Comparison of ENCODE assay signal across 28 cellular contexts in the genomic region with DNA sequence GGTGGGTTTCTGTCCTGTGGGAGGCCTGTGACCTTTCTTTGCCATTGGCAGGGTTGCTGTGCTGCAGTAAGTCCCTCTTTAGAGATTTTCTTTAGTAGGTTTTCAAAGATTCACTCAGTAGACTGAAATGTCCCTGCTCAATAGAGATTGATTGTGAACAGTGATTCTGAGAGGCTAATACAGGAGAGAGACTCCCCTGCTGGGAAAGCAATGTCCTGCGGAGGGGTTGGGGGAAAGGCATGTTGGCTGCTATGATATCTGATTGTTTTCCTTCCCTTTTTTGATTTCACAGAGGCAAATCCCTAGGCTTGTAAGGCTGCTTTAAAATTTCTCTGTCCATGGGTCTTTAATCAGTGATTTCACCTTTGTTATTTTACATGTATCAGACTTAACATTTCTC.
"Had no signal": no experiment of that assay in that cellular context is flagged by ENCODE, and none has a peak within 500 bp of the region (broad histone marks: within the 10 kb centered on the region; RNA-seq: fewer than 3 reads in every experiment).

No MANE protein-coding gene starts in this region.

- H3K27me3 ChIP-seq: colonic mucosa, gastrocnemius medialis, sigmoid colon, stomach, tibial nerve had no signal

- H3K36me3 Mint-ChIP-seq: immature natural killer cell; naive thymus-derived CD4-positive, alpha-beta T cell; stimulated activated naive B cell treated with anti-CD40 and anti-IgM and Interleukin-4, amounts not matched to agents 10 μg/mL and 1 μg/mL and 100 μg/mL, for 72 hours had no signal

- H3K4me1 ChIP-seq: colonic mucosa, gastrocnemius medialis, psoas muscle, stomach, tibial nerve had no signal

- H3K27ac Mint-ChIP-seq: activated B cell treated with CpG ODN at 0.5 μM for 24 hours; activated CD8-positive, alpha-beta T cell treated with anti-CD3 and anti-CD28 coated beads for 36 hours; activated T-helper 17 cell treated with anti-CD3 and anti-CD28 coated beads, Interleukin-2, amount 50 U/mL, for 72 hours; immature natural killer cell; naive thymus-derived CD4-positive, alpha-beta T cell; stimulated activated naive B cell treated with anti-CD40 and anti-IgM and Interleukin-4, amounts not matched to agents 10 μg/mL and 1 μg/mL and 100 μg/mL, for 72 hours; T-helper 17 cell had no signal

- H3K9me3 ChIP-seq: colonic mucosa, gastrocnemius medialis, psoas muscle, sigmoid colon, stomach, tibial nerve had no signal

- H3K4me3 Mint-ChIP-seq: activated B cell treated with CpG ODN at 0.5 μM for 24 hours; activated CD8-positive, alpha-beta T cell treated with anti-CD3 and anti-CD28 coated beads for 36 hours; activated T-cell treated with anti-CD3 and anti-CD28 coated beads, Interleukin-2, amount 50 U/mL, for 4 hours; activated T-helper 17 cell treated with anti-CD3 and anti-CD28 coated beads, Interleukin-2, amount 50 U/mL, for 72 hours; central memory CD8-positive, alpha-beta T cell; immature natural killer cell; naive thymus-derived CD4-positive, alpha-beta T cell; neural crest cell; stimulated activated naive B cell treated with anti-CD40 and anti-IgM and Interleukin-4, amounts not matched to agents 10 μg/mL and 1 μg/mL and 100 μg/mL, for 72 hours; T-helper 17 cell had no signal

- H3K9me3 Mint-ChIP-seq: activated B cell treated with CpG ODN at 0.5 μM for 24 hours had no signal

- H3K36me3 ChIP-seq: colonic mucosa, gastrocnemius medialis, sigmoid colon, stomach, tibial nerve had no signal

- H3K27me3 Mint-ChIP-seq: activated B cell treated with CpG ODN at 0.5 μM for 24 hours; activated CD8-positive, alpha-beta T cell treated with anti-CD3 and anti-CD28 coated beads for 36 hours; activated T-helper 17 cell treated with anti-CD3 and anti-CD28 coated beads, Interleukin-2, amount 50 U/mL, for 72 hours; central memory CD8-positive, alpha-beta T cell; stimulated activated naive B cell treated with anti-CD40 and anti-IgM and Interleukin-4, amounts not matched to agents 10 μg/mL and 1 μg/mL and 100 μg/mL, for 72 hours; T-helper 17 cell had no signal

- H3K4me3 ChIP-seq: colonic mucosa, gastrocnemius medialis, psoas muscle, sigmoid colon, stomach, tibial nerve had no signal

- DNase-seq: activated B cell treated with CpG ODN at 0.5 μM for 24 hours; activated CD4-positive, alpha-beta T cell treated with anti-CD3 and anti-CD28 coated beads, Interleukin-2, amount 50 U/mL, for 1 hour; activated CD8-positive, alpha-beta T cell treated with anti-CD3 and anti-CD28 coated beads for 36 hours; activated gamma-delta T cell treated with Interleukin-2 at 50 U/mL for 16 hours; activated naive CD4-positive, alpha-beta T cell treated with anti-CD3 and anti-CD28 coated beads, Interleukin-2, amount 50 U/mL, for 16 hours; activated T-cell treated with anti-CD3 and anti-CD28 coated beads, Interleukin-2, amount 50 U/mL, for 4 hours; colonic mucosa; effector memory CD4-positive, alpha-beta T cell; erythroblast; gastrocnemius medialis; glutamatergic neuron; immature natural killer cell; midbrain; naive thymus-derived CD4-positive, alpha-beta T cell; occipital lobe; psoas muscle; sigmoid colon; small intestine; stimulated activated CD4-positive, alpha-beta T cell treated with anti-CD3 and anti-CD28 coated beads, Interleukin-4, amount 100 ng/mL, for 24 hours; stimulated activated naive B cell treated with anti-CD40 and anti-IgM and Interleukin-4, amounts not matched to agents 10 μg/mL and 1 μg/mL and 100 μg/mL, for 72 hours; stomach; T-helper 17 cell; T1000 had no signal

- H3K27ac ChIP-seq: colonic mucosa, gastrocnemius medialis, parathyroid adenoma, psoas muscle, sigmoid colon, stomach, tibial nerve had no signal

- ATAC-seq: activated CD8-positive, alpha-beta T cell treated with anti-CD3 and anti-CD28 coated beads for 36 hours; activated T-cell treated with anti-CD3 and anti-CD28 coated beads, Interleukin-2, amount 50 U/mL, for 4 hours; activated T-helper 17 cell treated with anti-CD3 and anti-CD28 coated beads, Interleukin-2, amount 50 U/mL, for 72 hours; gastrocnemius medialis; naive thymus-derived CD4-positive, alpha-beta T cell; psoas muscle; stimulated activated naive B cell treated with anti-CD40 and anti-IgM and Interleukin-4, amounts not matched to agents 10 μg/mL and 1 μg/mL and 100 μg/mL, for 72 hours; T-helper 17 cell had no signal

- H3K4me1 Mint-ChIP-seq: activated B cell treated with CpG ODN at 0.5 μM for 24 hours; activated T-helper 17 cell treated with anti-CD3 and anti-CD28 coated beads, Interleukin-2, amount 50 U/mL, for 72 hours; central memory CD8-positive, alpha-beta T cell; immature natural killer cell; naive thymus-derived CD4-positive, alpha-beta T cell; T-helper 17 cell had no signal
